8 cellular contexts compared by ENCODE assay signal in genomic region chr6:166512567-166512966, GRCh38.
DNase-seq lines count a peak whose midpoint lies in the region; ATAC-seq, FAIRE-seq and TF ChIP-seq lines count a peak whose summit lies in the region.

No MANE protein-coding gene starts in this region.

- 62 to 80% (median 73%) methylated on average over 8 of the region's 8 CpGs for WGBS in spleen, 5 donors

- peak overlapping the region in 1 of 8 donors; percentile 17 for H3K27ac ChIP-seq in spleen

- no peaks in the 10 kb centered on the region for H3K27me3 Mint-ChIP-seq in T-helper 2 cell treated with Interferon-gamma antibody and Interleukin-4, amounts not matched to agents 5 μg/mL and 100 μg/mL, for 36 hours (ENCODE audit: low read depth)

- peaks cover 0 to under 1% (median under 1%) of the 10 kb centered on the region in 8 donors for H3K9me3 ChIP-seq in spleen

- H3K9me3 Mint-ChIP-seq in T-helper 2 cell treated with Interferon-gamma antibody and Interleukin-4, amounts not matched to agents 5 μg/mL and 100 μg/mL, for 36 hours: no peaks in the 10 kb centered on the region

- peaks cover 0 to 5% (median 0%) of the 10 kb centered on the region in 6 donors for H3K4me1 ChIP-seq in spleen

- no peak overlapping the region for H3K27ac Mint-ChIP-seq in T-helper 2 cell treated with Interferon-gamma antibody and Interleukin-4, amounts not matched to agents 5 μg/mL and 100 μg/mL, for 36 hours

- no peak overlapping the region for H3K4me3 Mint-ChIP-seq in T-helper 2 cell treated with Interferon-gamma antibody and Interleukin-4, amounts not matched to agents 5 μg/mL and 100 μg/mL, for 36 hours

- H3K36me3 Mint-ChIP-seq in T-helper 2 cell treated with Interferon-gamma antibody and Interleukin-4, amounts not matched to agents 5 μg/mL and 100 μg/mL, for 36 hours (ENCODE audit: low read depth): no peaks in the 10 kb centered on the region

- peak in 5 of 11 experiments; percentile 17 to 39 (median 20) for TF ChIP-seq CTCF in spleen (IDR thresholded peaks at IDR 0.05 in 8 of 11, conservative IDR thresholded peaks at IDR 0.05 in 3 of 11)

- FAIRE-seq in RCC 7860 (lab: Jason Lieb, UNC): no peak

- peaks cover 0 to 66% (median 14%) of the 10 kb centered on the region in 6 donors for H3K36me3 ChIP-seq in spleen

- H3K27me3 ChIP-seq in spleen (replicated peaks in 1 of 7): no peaks in the 10 kb centered on the region

- TF ChIP-seq POLR2A in spleen (IDR thresholded peaks at IDR 0.05): no peak

- peak; percentile 29 for DNase-seq in T-helper 9 cell
- peak; percentile 88 for DNase-seq in spleen
- no peak for DNase-seq in NCI-H128 (lab: John Stamatoyannopoulos, UW; ENCODE audit: unreplicated experiment)
- no peak for DNase-seq in T-helper 2 cell treated with Interferon-gamma antibody and Interleukin-4, amounts not matched to agents 5 μg/mL and 100 μg/mL, for 36 hours (ENCODE audit: low spot score)
- no peak for DNase-seq in COLO829 (ENCODE audit: low spot score)
- no peak for DNase-seq in RCC 7860 (ENCODE audit: low spot score)

- no peak overlapping the region for H3K4me3 ChIP-seq in spleen

- intact Hi-C loops in spleen (cut with DNase I; ENCODE audit: low total_unique reads): no loop called here

- ATAC-seq in GM18870 (IDR thresholded peaks at IDR 0.05; ENCODE audit: unreplicated experiment): peak; percentile 88
- ATAC-seq in HG02840 (IDR thresholded peaks at IDR 0.05; ENCODE audit: low FRiP score, unreplicated experiment): peak; percentile 95

- H3K4me1 Mint-ChIP-seq in T-helper 2 cell treated with Interferon-gamma antibody and Interleukin-4, amounts not matched to agents 5 μg/mL and 100 μg/mL, for 36 hours (ENCODE audit: low read depth): no peaks in the 10 kb centered on the region

Comparison
In these comparisons a context has a peak if more than half of its experiments do, and no peak if none do; other contexts are left out.
1. DNase-seq: peak in T-helper 9 cell (single experiment) and spleen (single experiment); none in NCI-H128 (single experiment), T-helper 2 cell treated with Interferon-gamma antibody and Interleukin-4, amounts not matched to agents 5 μg/mL and 100 μg/mL, for 36 hours (single experiment), COLO829 (single experiment) and RCC 7860 (single experiment).